Comparison of ENCODE assay signal across 1 cellular context in the genomic region with DNA sequence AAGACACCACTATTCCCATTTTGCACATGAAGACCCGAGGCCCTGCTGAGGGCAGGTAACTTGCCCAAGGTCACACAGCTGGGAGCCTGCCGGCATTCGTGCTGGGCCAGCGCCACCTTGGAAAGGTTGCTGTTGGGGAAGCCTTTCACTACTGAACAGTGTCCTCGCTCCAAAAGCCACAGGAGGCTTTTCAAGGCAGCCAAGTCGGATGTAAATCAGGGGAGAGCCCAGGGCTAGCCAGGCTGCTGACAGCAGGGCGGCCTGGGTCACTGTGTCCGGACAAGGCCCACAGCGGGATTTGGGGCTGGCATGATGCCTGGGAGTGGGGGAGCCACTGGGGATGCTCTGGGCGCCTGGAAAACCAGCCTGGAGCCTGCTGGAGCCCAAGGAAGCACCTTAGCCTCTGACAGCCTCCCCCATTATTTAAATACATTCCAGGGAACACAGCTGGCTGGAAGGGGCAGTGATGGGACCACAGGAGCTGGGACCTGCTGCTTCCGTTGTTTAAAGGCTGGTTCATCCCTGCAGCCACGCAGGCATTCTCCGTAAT.
TF ChIP-seq lines count a peak whose summit lies in the region.

No MANE protein-coding gene starts in this region.

TF ChIP-seq in WTC11, 78 proteins besides CTCF, POLR2A, EP300 and RAD21 (continued from another document):
- TF ChIP-seq ZNF317 (CRISPR knock-in tag; IDR thresholded peaks at IDR 0.05; ENCODE audit: borderline replicate concordance, low read depth) (no peak), CBFB (CRISPR knock-in tag; IDR thresholded peaks at IDR 0.05; ENCODE audit: low read depth) (no peak), TEAD1 (CRISPR knock-in tag; IDR thresholded peaks at IDR 0.05) (peak; percentile 78), RORB (CRISPR knock-in tag; IDR thresholded peaks at IDR 0.05) (no peak), SP1 (CRISPR knock-in tag; conservative IDR thresholded peaks at IDR 0.05) (no peak), ARID4B (CRISPR knock-in tag; IDR thresholded peaks at IDR 0.05; ENCODE audit: borderline replicate concordance) (0 out of 2 replicates have a peak, but pooled peaks have one; percentile 64), ESRRA (CRISPR knock-in tag; IDR thresholded peaks at IDR 0.05; ENCODE audit: borderline replicate concordance) (peak; percentile 94; the same call in 1 of the 2 replicates), ZNF416 (CRISPR knock-in tag; IDR thresholded peaks at IDR 0.05) (no peak), STAT6 (CRISPR knock-in tag; conservative IDR thresholded peaks at IDR 0.05; ENCODE audit: low read depth) (no peak), ZNF263 (CRISPR knock-in tag; IDR thresholded peaks at IDR 0.05; ENCODE audit: low read depth) (no peak), FOXP1 (CRISPR knock-in tag; IDR thresholded peaks at IDR 0.05; ENCODE audit: borderline replicate concordance) (peak; percentile 27; the same call in 1 of the 2 replicates), ZNF219 (CRISPR knock-in tag; IDR thresholded peaks at IDR 0.05; ENCODE audit: borderline replicate concordance) (no peak), FOXK1 (CRISPR knock-in tag; IDR thresholded peaks at IDR 0.05) (peak; percentile 35; the same call in 1 of the 2 replicates), NR1H2 (CRISPR knock-in tag; IDR thresholded peaks at IDR 0.05) (no peak), CDX4 (CRISPR knock-in tag; IDR thresholded peaks at IDR 0.05; ENCODE audit: borderline replicate concordance) (no peak), USF1 (CRISPR knock-in tag; IDR thresholded peaks at IDR 0.05) (no peak), ZNF532 (CRISPR knock-in tag; IDR thresholded peaks at IDR 0.05; ENCODE audit: borderline replicate concordance) (no peak)
